9 cellular contexts compared by ENCODE assay signal in the genomic region with DNA sequence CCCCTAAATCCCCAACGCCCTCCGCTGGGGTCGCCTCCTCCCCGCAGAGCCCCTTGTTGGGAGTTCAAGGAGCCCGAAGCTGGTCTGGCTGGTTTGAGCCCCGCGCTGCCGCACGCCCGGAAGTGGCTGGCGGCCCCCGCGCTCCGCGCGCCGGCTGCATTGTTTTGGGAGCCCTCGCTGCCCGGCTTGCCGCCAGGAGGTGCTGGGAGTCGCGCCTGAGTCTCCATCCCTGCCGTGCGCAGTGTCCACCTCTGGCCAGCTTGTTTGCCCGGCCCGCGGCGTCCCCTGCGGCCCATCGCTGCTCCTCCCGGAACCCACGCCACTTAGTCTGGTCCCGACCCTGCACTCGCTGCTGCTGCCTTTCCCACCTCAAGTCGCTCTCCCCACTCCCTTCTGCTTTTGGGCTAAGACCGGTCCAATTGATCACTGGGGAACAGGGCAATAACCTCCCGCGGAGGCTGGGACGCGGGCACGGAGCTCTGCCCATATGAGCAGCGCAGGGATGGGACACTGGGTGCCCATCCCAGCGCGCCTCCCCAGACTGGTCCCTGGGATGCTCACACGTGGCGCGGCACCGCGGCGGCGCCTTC. TPM values are rescaled to one million over a fixed set of nuclear protein-coding genes. Genes with fewer than 3 reads are reported as not detected.
DNase-seq lines count a peak whose midpoint lies in the region; ATAC-seq and TF ChIP-seq lines count a peak whose summit lies in the region.
"Had no signal": no experiment of that assay in that cellular context is flagged by ENCODE, and none has a peak within 500 bp of the region (broad histone marks: within the 10 kb centered on the region; RNA-seq: fewer than 3 reads in every experiment).

No MANE protein-coding gene starts in this region.

- H3K9me3 ChIP-seq in gastrocnemius medialis, result no peaks in the 10 kb centered on the region

- H3K4me3 ChIP-seq in GM12875 (ENCODE audit: low read depth, low read length) (no peak overlapping the region), gastrocnemius medialis (peak overlapping the region in 3 of 4 donors; percentile 21 to 41 (median 29))

- H3K36me3 Mint-ChIP-seq in activated CD8-positive, alpha-beta T cell treated with anti-CD3 and anti-CD28 coated beads for 36 hours (ENCODE audit: low read depth), result no peaks in the 10 kb centered on the region

- no peaks in the 10 kb centered on the region for H3K9me3 Mint-ChIP-seq in activated CD8-positive, alpha-beta T cell treated with anti-CD3 and anti-CD28 coated beads for 36 hours

- 0 out of 2 replicates have a peak, but pooled peaks have one; percentile 21 for TF ChIP-seq CTCF in GM12875 (IDR thresholded peaks at IDR 0.05; ENCODE audit: borderline replicate concordance, insufficient read depth, low read depth, low read length)
- TF ChIP-seq CTCF in activated CD8-positive, alpha-beta T cell treated with anti-CD3 and anti-CD28 coated beads for 36 hours (IDR thresholded peaks at IDR 0.05), result no peak
- no peak for TF ChIP-seq CTCF in gastrocnemius medialis (IDR thresholded peaks at IDR 0.05 in 4 of 5, conservative IDR thresholded peaks at IDR 0.05 in 1 of 5)

- H3K4me1 Mint-ChIP-seq in activated CD8-positive, alpha-beta T cell treated with anti-CD3 and anti-CD28 coated beads for 36 hours (ENCODE audit: low read depth), result peaks cover 41% of the 10 kb centered on the region

- H3K27ac Mint-ChIP-seq in activated CD8-positive, alpha-beta T cell treated with anti-CD3 and anti-CD28 coated beads for 36 hours, result no peak overlapping the region

- intact Hi-C loops in activated CD8-positive, alpha-beta T cell treated with anti-CD3 and anti-CD28 coated beads for 36 hours (cut with micrococcal nuclease), result no loop called here
- intact Hi-C loops in head of caudate nucleus (cut with DNase I) (no loop called here), gastrocnemius medialis (cut with DNase I; ENCODE audit: low total_unique reads) (loop anchor here (10.0 kb wide), 1 partner anchor 214 kb away; no protein-coding TSS in a partner anchor)

- no peak overlapping the region for H3K27ac ChIP-seq in gastrocnemius medialis

- H3K36me3 ChIP-seq in gastrocnemius medialis, result no peaks in the 10 kb centered on the region

- H3K4me1 ChIP-seq in gastrocnemius medialis, result peaks cover 0 to 16% of the 10 kb centered on the region in 2 donors

- H3K27me3 ChIP-seq in gastrocnemius medialis, result peaks cover 66 to 76% (median 69%) of the 10 kb centered on the region in 3 donors

- ATAC-seq in activated CD8-positive, alpha-beta T cell treated with anti-CD3 and anti-CD28 coated beads for 36 hours, result peak; percentile 64
- no peak for ATAC-seq in gastrocnemius medialis
- no peak for ATAC-seq in HG03378 (IDR thresholded peaks at IDR 0.05; ENCODE audit: unreplicated experiment)

- CTCF ChIA-PET in activated CD8-positive, alpha-beta T cell treated with anti-CD3 and anti-CD28 coated beads for 36 hours (lab: Charles Lee), result interaction anchor here (0.7 to 2.4 kb wide), 10 partner anchors 10 to 445 kb away, joined by 3 to 8 read pairs (median 3); no protein-coding TSS in a partner anchor

- POLR2A ChIA-PET in activated CD8-positive, alpha-beta T cell treated with anti-CD3 and anti-CD28 coated beads for 36 hours (lab: Charles Lee), result interaction anchor here (0.8 kb wide), 1 partner anchor 275 kb away, joined by 3 read pairs; no protein-coding TSS in a partner anchor

- H3K27me3 Mint-ChIP-seq in activated CD8-positive, alpha-beta T cell treated with anti-CD3 and anti-CD28 coated beads for 36 hours, result peaks cover 70% of the 10 kb centered on the region

- no peak for TF ChIP-seq POLR2A in gastrocnemius medialis (IDR thresholded peaks at IDR 0.05)

- in situ Hi-C loops in gastrocnemius medialis (cut with MboI; ENCODE audit: low sequenced_read_pairs in 4 of 4), result loop anchor here in 1 of 4 donors (25.0 kb wide), 1 partner anchor 521 kb away; no protein-coding TSS in a partner anchor

- H3K4me3 Mint-ChIP-seq in activated CD8-positive, alpha-beta T cell treated with anti-CD3 and anti-CD28 coated beads for 36 hours, result peak overlapping the region; percentile 52

- peak; percentile 56 for DNase-seq in activated CD8-positive, alpha-beta T cell treated with anti-CD3 and anti-CD28 coated beads for 36 hours
- DNase-seq in head of caudate nucleus, result peak in 23 of 42 donors; percentile 5 to 52 (median 33)
- DNase-seq in gastrocnemius medialis, result no peak
- DNase-seq in NCI-H2171 treated with DMSO at 0.1 percent for 48 hours (lab: John Stamatoyannopoulos, UW), result no peak
- DNase-seq in central memory CD4-positive, alpha-beta T cell, result no peak
- no peak for DNase-seq in NCI-H1436 (lab: John Stamatoyannopoulos, UW)

RNA-seq across cellular contexts. Expression of a gene that starts 2.2 kb away (rescaled TPM):
- not detected for total RNA-seq in activated CD8-positive, alpha-beta T cell treated with anti-CD3 and anti-CD28 coated beads for 36 hours
- under 1 TPM in 3 of 4 donors, not detected in 1; 0.59 to 0.86 (median 0.83) TPM for total RNA-seq in gastrocnemius medialis
- total RNA-seq: glomerular endothelial cell had no signal

RNA-seq across cellular contexts. Expression of a gene that starts 31.2 kb away (rescaled TPM):
- total RNA-seq in activated CD8-positive, alpha-beta T cell treated with anti-CD3 and anti-CD28 coated beads for 36 hours, result not detected
- 1 to 10 TPM in 1 of 4 donors, not detected in 3; 1.2 TPM for total RNA-seq in gastrocnemius medialis
- total RNA-seq: glomerular endothelial cell had no signal

Comparison
In these comparisons a context has a peak if more than half of its experiments do, and no peak if none do; other contexts are left out.
1. DNase-seq: peak in activated CD8-positive, alpha-beta T cell treated with anti-CD3 and anti-CD28 coated beads for 36 hours (single experiment) and head of caudate nucleus (23 of 42); none in gastrocnemius medialis (0 of 2), NCI-H2171 treated with DMSO at 0.1 percent for 48 hours (single experiment), central memory CD4-positive, alpha-beta T cell (single experiment) and NCI-H1436 (single experiment).